32 cellular contexts compared by ENCODE assay signal in genomic region chr7:123819001-123819400, GRCh38. TPM values are rescaled to one million over a fixed set of nuclear protein-coding genes. Genes with fewer than 3 reads are reported as not detected.
"Had no signal": no experiment of that assay in that cellular context is flagged by ENCODE, and none has a peak within 500 bp of the region (broad histone marks: within the 10 kb centered on the region; RNA-seq: fewer than 3 reads in every experiment).

No MANE protein-coding gene starts in this region.

- H3K4me3 Mint-ChIP-seq: activated B cell treated with CpG ODN at 0.5 μM for 24 hours; activated CD4-positive, alpha-beta T cell treated with anti-CD3 and anti-CD28 coated beads for 36 hours; activated naive CD8-positive, alpha-beta T cell; activated T-cell treated with anti-CD3 and anti-CD28 coated beads, Interleukin-2, amount 50 U/mL, for 4 hours; mesothelial cell of epicardium; naive thymus-derived CD8-positive, alpha-beta T cell; neural progenitor cell had no signal

- H3K9ac ChIP-seq: neural progenitor cell had no signal

- H2AFZ ChIP-seq: neural progenitor cell had no signal

- ATAC-seq: activated CD4-positive, alpha-beta T cell treated with anti-CD3 and anti-CD28 coated beads for 36 hours; activated T-cell treated with anti-CD3 and anti-CD28 coated beads, Interleukin-2, amount 50 U/mL, for 4 hours; left lobe of liver; lower lobe of right lung; naive thymus-derived CD8-positive, alpha-beta T cell; right lobe of liver had no signal

- H3K27me3 ChIP-seq: adrenal gland, ascending aorta, brain microvascular endothelial cell, neural progenitor cell, right lobe of liver, stomach, suprapubic skin, tibial nerve, uterus had no signal

- H3K9me3 ChIP-seq: adrenal gland, ascending aorta, lower lobe of right lung, right lobe of liver, stomach, suprapubic skin, tibial nerve, uterus had no signal

- DNase-seq: activated B cell treated with CpG ODN at 0.5 μM for 24 hours; activated CD4-positive, alpha-beta T cell treated with anti-CD3 and anti-CD28 coated beads for 36 hours; activated CD4-positive, alpha-beta T cell treated with anti-CD3 and anti-CD28 coated beads, Interleukin-2, amount 50 U/mL, for 4 hours; activated CD8-positive, alpha-beta memory T cell treated with anti-CD3 and anti-CD28 coated beads for 24 hours; activated CD8-positive, alpha-beta memory T cell treated with anti-CD3 and anti-CD28 coated beads, Interleukin-2, amount 50 U/mL, for 48 hours; activated naive CD4-positive, alpha-beta T cell; activated T-cell treated with anti-CD3 and anti-CD28 coated beads, Interleukin-2, amount 50 U/mL, for 4 hours; adrenal gland; brain microvascular endothelial cell; foreskin fibroblast; lower lobe of right lung; naive thymus-derived CD8-positive, alpha-beta T cell; posterior cingulate gyrus; right lobe of liver; stimulated activated CD4-positive, alpha-beta T cell treated with anti-CD3 and anti-CD28 coated beads, Interleukin-1b, Interleukin-23, amount 100 ng/mL, for 48 hours; stomach; T1000; uterus had no signal

- H3K4me2 ChIP-seq: neural progenitor cell had no signal

- H3K4me3 ChIP-seq: adrenal gland, ascending aorta, coronary artery, lower lobe of right lung, neural progenitor cell, right lobe of liver, skin epidermis, stomach, suprapubic skin, tibial nerve, uterus had no signal

- H3K4me1 Mint-ChIP-seq: activated B cell treated with CpG ODN at 0.5 μM for 24 hours, mesothelial cell of epicardium, neural progenitor cell had no signal

- H3K9me3 Mint-ChIP-seq: activated B cell treated with CpG ODN at 0.5 μM for 24 hours; activated T-cell treated with anti-CD3 and anti-CD28 coated beads, Interleukin-2, amount 50 U/mL, for 4 hours; activated T-helper 2 cell treated with anti-CD3 and anti-CD28 coated beads, Interferon-gamma antibody, Interleukin-2, Interleukin-4, amounts not matched to agents 10 μg/mL and 5 μg/mL and 100 μg/mL, durations not matched to agents 14 hours and 24 hours and 36 hours; naive thymus-derived CD8-positive, alpha-beta T cell; neural progenitor cell had no signal

- H3K27ac Mint-ChIP-seq: activated B cell treated with CpG ODN at 0.5 μM for 24 hours; activated CD4-positive, alpha-beta T cell treated with anti-CD3 and anti-CD28 coated beads for 36 hours; activated naive CD8-positive, alpha-beta T cell; activated T-helper 2 cell treated with anti-CD3 and anti-CD28 coated beads, Interferon-gamma antibody, Interleukin-2, Interleukin-4, amounts not matched to agents 10 μg/mL and 5 μg/mL and 100 μg/mL, durations not matched to agents 14 hours and 24 hours and 36 hours; mesothelial cell of epicardium; neural progenitor cell had no signal

- H3K36me3 ChIP-seq: adrenal gland, ascending aorta, brain microvascular endothelial cell, lower lobe of right lung, neural progenitor cell, right lobe of liver, stomach, suprapubic skin, tibial nerve, uterus had no signal

- H3K36me3 Mint-ChIP-seq: activated naive CD8-positive, alpha-beta T cell; mesothelial cell of epicardium; neural progenitor cell had no signal

- H3K27ac ChIP-seq: adrenal gland, ascending aorta, brain microvascular endothelial cell, coronary artery, lower lobe of right lung, neural progenitor cell, right lobe of liver, skin epidermis, stomach, suprapubic skin, tibial nerve, uterus had no signal

- H3K4me1 ChIP-seq: adrenal gland, ascending aorta, lower lobe of right lung, neural progenitor cell, right lobe of liver, stomach, suprapubic skin, tibial nerve, uterus had no signal

- H3K27me3 Mint-ChIP-seq: naive thymus-derived CD8-positive, alpha-beta T cell had no signal

RNA-seq across cellular contexts. Expression of gene HYAL4, which starts 26.0 kb away (rescaled TPM):
- total RNA-seq: activated B cell treated with CpG ODN at 0.5 μM for 24 hours; activated T-cell treated with anti-CD3 and anti-CD28 coated beads, Interleukin-2, amount 50 U/mL, for 4 hours; activated T-helper 2 cell treated with anti-CD3 and anti-CD28 coated beads, Interferon-gamma antibody, Interleukin-2, Interleukin-4, amounts not matched to agents 10 μg/mL and 5 μg/mL and 100 μg/mL, durations not matched to agents 14 hours and 24 hours and 36 hours; adrenal gland; ascending aorta; epithelial cell of proximal tubule; fibroblast of lung; kidney epithelial cell; left lobe of liver; lower lobe of right lung; mesothelial cell of epicardium; naive thymus-derived CD8-positive, alpha-beta T cell; omental fat pad; right lobe of liver; stomach; tibial nerve; uterus had no signal
- polyA plus RNA-seq: adrenal gland; fibroblast of lung; naive thymus-derived CD8-positive, alpha-beta T cell had no signal
